Comparison of ENCODE assay signal across 19 cellular contexts in genomic region chr7:149795126-149795525, GRCh38. TPM values are rescaled to one million over a fixed set of nuclear protein-coding genes. Genes with fewer than 3 reads are reported as not detected.
DNase-seq lines count a peak whose midpoint lies in the region; ATAC-seq and TF ChIP-seq lines count a peak whose summit lies in the region.
"Had no signal": no experiment of that assay in that cellular context is flagged by ENCODE, and none has a peak within 500 bp of the region (broad histone marks: within the 10 kb centered on the region; RNA-seq: fewer than 3 reads in every experiment).

No MANE protein-coding gene starts in this region.

- H3K36me3 Mint-ChIP-seq in activated CD4-positive, alpha-beta T cell treated with anti-CD3 and anti-CD28 coated beads for 36 hours (ENCODE audit: low read depth) = no peaks in the 10 kb centered on the region
- H3K36me3 Mint-ChIP-seq: CD8-positive, alpha-beta T cell had no signal

- H4K8ac ChIP-seq in mesenchymal stem cell (ENCODE audit: low read length) = peak overlapping the region; percentile 16
- no peak overlapping the region for H4K8ac ChIP-seq in neuronal stem cell (ENCODE audit: low read depth, low read length)

- H3K27me3 ChIP-seq in mesenchymal stem cell (ENCODE audit: control insufficient read depth in 1 of 2, insufficient read depth in 1 of 2, low read length in 2 of 2) (peaks cover 44 to 51% of the 10 kb centered on the region in 2 experiments), neuronal stem cell (ENCODE audit: control insufficient read depth in 3 of 3, insufficient read depth in 3 of 3, low read depth in 1 of 3, low read length in 3 of 3) (peaks cover 0 to 8% (median 0%) of the 10 kb centered on the region in 3 experiments)
- H3K27me3 ChIP-seq: BLaER1 treated with 17β-estradiol and CSF1 and Interleukin-3, amounts not matched to agents 10 nM and 100 nM had no signal

- no peaks in the 10 kb centered on the region for H3K9me3 ChIP-seq in HEK293 (ENCODE audit: control insufficient read depth, insufficient read depth, low read depth, low read length)
- no peaks in the 10 kb centered on the region for H3K9me3 ChIP-seq in mesenchymal stem cell (ENCODE audit: control insufficient read depth, low read length)
- no peaks in the 10 kb centered on the region for H3K9me3 ChIP-seq in neuronal stem cell (replicated peaks in 1 of 2; ENCODE audit: control insufficient read depth in 2 of 2, insufficient read depth in 1 of 2, low read depth in 1 of 2, low read length in 2 of 2)
- H3K9me3 ChIP-seq: A549; BLaER1 treated with 17β-estradiol and CSF1 and Interleukin-3, amounts not matched to agents 10 nM and 100 nM; Caco-2 had no signal

- H3K18ac ChIP-seq in mesenchymal stem cell (ENCODE audit: low read depth in 1 of 2, low read length in 2 of 2) (no peak overlapping the region), neuronal stem cell (ENCODE audit: low read length) (peak overlapping the region; percentile 67)

- TF ChIP-seq CTCF in HEK293 (tag by site-specific recombination; IDR thresholded peaks at IDR 0.05) = no peak

- WGBS in mesenchymal stem cell = 85% methylated on average over 10 of the region's 10 CpGs
- no CpG with 5 or more reads among the region's 10 CpGs for whole genome bisulfite sequencing in neuronal stem cell (ENCODE audit: extremely low coverage in 2 of 2, insufficient read length in 2 of 2, insufficient replicate concordance in 1 of 2), 2 donors

- H3K9me3 Mint-ChIP-seq in activated CD4-positive, alpha-beta T cell treated with anti-CD3 and anti-CD28 coated beads for 36 hours (ENCODE audit: low read depth) = no peaks in the 10 kb centered on the region
- H3K9me3 Mint-ChIP-seq: CD4-positive, alpha-beta T cell; CD8-positive, alpha-beta T cell had no signal

- no peaks in the 10 kb centered on the region for H3K4me1 Mint-ChIP-seq in activated CD4-positive, alpha-beta T cell treated with anti-CD3 and anti-CD28 coated beads for 36 hours
- H3K4me1 Mint-ChIP-seq: B cell had no signal

- no peak overlapping the region for H2AK5ac ChIP-seq in mesenchymal stem cell (ENCODE audit: low read length, severe bottlenecking)
- H2AK5ac ChIP-seq in neuronal stem cell (ENCODE audit: low read depth, low read length) = peak overlapping the region; percentile 76

- POLR2A ChIA-PET in HEK293 (lab: Yijun Ruan, JAX) = no interaction called here
- POLR2A ChIA-PET in activated CD4-positive, alpha-beta T cell treated with anti-CD3 and anti-CD28 coated beads for 36 hours (lab: Charles Lee) = no interaction called here

- H3K4me1 ChIP-seq in HEK293 (ENCODE audit: control insufficient read depth, insufficient read depth, low read length) (no peaks in the 10 kb centered on the region), mesenchymal stem cell (ENCODE audit: control insufficient read depth, insufficient read depth, low read depth, low read length) (peaks cover 2% of the 10 kb centered on the region), neuronal stem cell (ENCODE audit: control insufficient read depth in 2 of 2, insufficient read depth in 1 of 2, low read depth in 1 of 2, low read length in 2 of 2) (peaks cover 12 to 18% of the 10 kb centered on the region in 2 donors)
- H3K4me1 ChIP-seq: A549, Caco-2 had no signal

- no peaks in the 10 kb centered on the region for H3K79me1 ChIP-seq in mesenchymal stem cell (replicated peaks; ENCODE audit: low read length, poor library complexity, severe bottlenecking)
- peaks cover 2% of the 10 kb centered on the region for H3K79me1 ChIP-seq in neuronal stem cell (ENCODE audit: low read depth, low read length)

- ATAC-seq in activated CD4-positive, alpha-beta T cell treated with anti-CD3 and anti-CD28 coated beads for 36 hours = no peak
- ATAC-seq: CD8-positive, alpha-beta T cell had no signal

- H3K27ac ChIP-seq in HEK293 (ENCODE audit: extremely low read depth, low read depth, low read length) = no peak overlapping the region
- H3K27ac ChIP-seq in mesenchymal stem cell (ENCODE audit: low read length, poor library complexity, severe bottlenecking) = no peak overlapping the region
- H3K27ac ChIP-seq in neuronal stem cell (replicated peaks; ENCODE audit: low read length) = no peak overlapping the region
- H3K27ac ChIP-seq: 22Rv1; A549; BLaER1 treated with 17β-estradiol and CSF1 and Interleukin-3, amounts not matched to agents 10 nM and 100 nM; C4-2B had no signal

- H2BK15ac ChIP-seq in mesenchymal stem cell (ENCODE audit: low read depth, poor library complexity, severe bottlenecking) = no peak overlapping the region
- peak overlapping the region; percentile 56 for H2BK15ac ChIP-seq in neuronal stem cell (ENCODE audit: low read length)

- no peak overlapping the region for H3K23ac ChIP-seq in mesenchymal stem cell (ENCODE audit: low read length in 2 of 2)
- H3K23ac ChIP-seq in neuronal stem cell (ENCODE audit: low read depth, low read length, poor library complexity) = no peak overlapping the region

- intact Hi-C loops in activated CD4-positive, alpha-beta T cell treated with anti-CD3 and anti-CD28 coated beads for 36 hours (cut with DNase I, micrococcal nuclease) = loop anchor here in 1 of 2 experiments (10.0 kb wide), 1 partner anchor 120 kb away; no protein-coding TSS in a partner anchor

- H3K27ac Mint-ChIP-seq in activated CD4-positive, alpha-beta T cell treated with anti-CD3 and anti-CD28 coated beads for 36 hours = no peak overlapping the region
- H3K27ac Mint-ChIP-seq: B cell; CD4-positive, alpha-beta T cell; CD8-positive, alpha-beta T cell had no signal

- no peak overlapping the region for H4K91ac ChIP-seq in mesenchymal stem cell (ENCODE audit: low read length)
- no peak overlapping the region for H4K91ac ChIP-seq in neuronal stem cell (ENCODE audit: low read depth, low read length, poor library complexity)

- H3K27me3 Mint-ChIP-seq in activated CD4-positive, alpha-beta T cell treated with anti-CD3 and anti-CD28 coated beads for 36 hours = peaks cover 4% of the 10 kb centered on the region

- H3K36me3 ChIP-seq in HEK293 (ENCODE audit: control insufficient read depth in 2 of 2, insufficient read depth in 1 of 2, low read length in 2 of 2) (no peaks in the 10 kb centered on the region), mesenchymal stem cell (ENCODE audit: control insufficient read depth in 1 of 2, insufficient read depth in 2 of 2, low read depth in 1 of 2, low read length in 2 of 2) (no peaks in the 10 kb centered on the region), neuronal stem cell (replicated peaks in 1 of 2; ENCODE audit: control insufficient read depth in 2 of 2, insufficient read depth in 2 of 2, low read length in 2 of 2) (no peaks in the 10 kb centered on the region)
- H3K36me3 ChIP-seq: BLaER1 treated with 17β-estradiol and CSF1 and Interleukin-3, amounts not matched to agents 10 nM and 100 nM had no signal

- H3K4me2 ChIP-seq in mesenchymal stem cell (ENCODE audit: low read length, poor library complexity, severe bottlenecking) (no peak overlapping the region), neuronal stem cell (ENCODE audit: insufficient read depth, low read length, poor library complexity, severe bottlenecking) (no peak overlapping the region)
- H3K4me2 ChIP-seq: A549; BLaER1 treated with 17β-estradiol and CSF1 and Interleukin-3, amounts not matched to agents 10 nM and 100 nM had no signal

- no peak overlapping the region for H3K4ac ChIP-seq in mesenchymal stem cell (ENCODE audit: low read depth in 1 of 2, low read length in 2 of 2)
- H3K4ac ChIP-seq in neuronal stem cell (ENCODE audit: low read length) = no peak overlapping the region

- H2BK5ac ChIP-seq in mesenchymal stem cell (ENCODE audit: low read depth, low read length, poor library complexity, severe bottlenecking) (no peak overlapping the region), neuronal stem cell (ENCODE audit: low read length) (peak overlapping the region; percentile 84)

- H2AFZ ChIP-seq in mesenchymal stem cell (ENCODE audit: low read depth, low read length) (no peak overlapping the region), neuronal stem cell (ENCODE audit: low read length) (peak overlapping the region; percentile 59)

- CTCF ChIA-PET in HEK293 (lab: Yijun Ruan, JAX) = interaction anchor here (0.6 to 1.0 kb wide), 2 partner anchors 11 to 510 kb away, joined by 4 to 6 read pairs; no protein-coding TSS in a partner anchor
- CTCF ChIA-PET in activated CD4-positive, alpha-beta T cell treated with anti-CD3 and anti-CD28 coated beads for 36 hours (lab: Charles Lee) = no interaction called here

- H3K4me3 Mint-ChIP-seq in activated CD4-positive, alpha-beta T cell treated with anti-CD3 and anti-CD28 coated beads for 36 hours = no peak overlapping the region
- H3K4me3 Mint-ChIP-seq: B cell; CD4-positive, alpha-beta T cell; CD8-positive, alpha-beta T cell had no signal

- no peak overlapping the region for H3K14ac ChIP-seq in mesenchymal stem cell (ENCODE audit: low read length in 2 of 2)
- peak overlapping the region; percentile 63 for H3K14ac ChIP-seq in neuronal stem cell (ENCODE audit: low read length)

- DNase-seq in mesenchymal stem cell (no peak), neuronal stem cell (ENCODE audit: low spot score) (no peak), NCI-H2029 treated with DMSO at 0.1 percent for 48 hours (lab: John Stamatoyannopoulos, UW) (no peak)
- no peak for DNase-seq in activated CD4-positive, alpha-beta T cell treated with anti-CD3 and anti-CD28 coated beads for 36 hours
- no peak for DNase-seq in stimulated activated naive CD4-positive, alpha-beta T cell (lab: John Stamatoyannopoulos, UW)
- DNase-seq: AML-193; Calu3; CD4-positive, alpha-beta T cell; CD8-positive, alpha-beta T cell; DMS79 treated with DMSO at 0.1 percent for 48 hours; GF-D8 had no signal

- H2BK120ac ChIP-seq in mesenchymal stem cell (ENCODE audit: low read depth, low read length) = no peak overlapping the region
- H2BK120ac ChIP-seq in neuronal stem cell (ENCODE audit: low read depth, low read length) = no peak overlapping the region

- no peak overlapping the region for H3K9ac ChIP-seq in mesenchymal stem cell (ENCODE audit: low read length)
- H3K9ac ChIP-seq in neuronal stem cell (ENCODE audit: low read depth, low read length, poor library complexity) = no peak overlapping the region
- H3K9ac ChIP-seq: BLaER1 treated with 17β-estradiol and CSF1 and Interleukin-3, amounts not matched to agents 10 nM and 100 nM had no signal

- H3K4me3 ChIP-seq in HEK293 (ENCODE audit: low read depth, low read length) = no peak overlapping the region
- no peak overlapping the region for H3K4me3 ChIP-seq in mesenchymal stem cell (ENCODE audit: insufficient read depth in 1 of 2, low read depth in 1 of 2, low read length in 2 of 2)
- no peak overlapping the region for H3K4me3 ChIP-seq in neuronal stem cell (ENCODE audit: low read length in 2 of 2)
- H3K4me3 ChIP-seq: A549; BLaER1 treated with 17β-estradiol and CSF1 and Interleukin-3, amounts not matched to agents 10 nM and 100 nM had no signal

- H2BK12ac ChIP-seq in mesenchymal stem cell (ENCODE audit: low read length in 2 of 2) (no peak overlapping the region), neuronal stem cell (ENCODE audit: low read length) (peak overlapping the region; percentile 60)

RNA-seq across cellular contexts. Expression of gene ZNF467, which starts 21.7 kb away (rescaled TPM):
- polyA plus RNA-seq in mesenchymal stem cell (2013, experiment 1 of 2) = 14.4 TPM
- 14.5 TPM for polyA plus RNA-seq in mesenchymal stem cell (2013, experiment 2 of 2)
- polyA plus RNA-seq in neuronal stem cell (2013, experiment 1 of 2) = 6.2 TPM
- 6.1 TPM for polyA plus RNA-seq in neuronal stem cell (2013, experiment 2 of 2)
- under 1 TPM; 0.23 to 0.25 TPM for total RNA-seq in activated CD4-positive, alpha-beta T cell treated with anti-CD3 and anti-CD28 coated beads for 36 hours
- total RNA-seq: A172 had no signal

RNA-seq across cellular contexts. Expression of gene ZNF862, which starts 43.0 kb away (rescaled TPM):
- polyA plus RNA-seq in mesenchymal stem cell (2013, experiment 1 of 2) = 4.8 TPM
- polyA plus RNA-seq in mesenchymal stem cell (2013, experiment 2 of 2) = 3.6 TPM
- polyA plus RNA-seq in neuronal stem cell (2013, experiment 1 of 2) = 7.1 TPM
- 6.8 TPM for polyA plus RNA-seq in neuronal stem cell (2013, experiment 2 of 2)
- total RNA-seq in activated CD4-positive, alpha-beta T cell treated with anti-CD3 and anti-CD28 coated beads for 36 hours = 10 to 100 TPM; 17.6 to 18.3 TPM
